ENCODE assay signal across 8 cellular contexts in the genomic region with DNA sequence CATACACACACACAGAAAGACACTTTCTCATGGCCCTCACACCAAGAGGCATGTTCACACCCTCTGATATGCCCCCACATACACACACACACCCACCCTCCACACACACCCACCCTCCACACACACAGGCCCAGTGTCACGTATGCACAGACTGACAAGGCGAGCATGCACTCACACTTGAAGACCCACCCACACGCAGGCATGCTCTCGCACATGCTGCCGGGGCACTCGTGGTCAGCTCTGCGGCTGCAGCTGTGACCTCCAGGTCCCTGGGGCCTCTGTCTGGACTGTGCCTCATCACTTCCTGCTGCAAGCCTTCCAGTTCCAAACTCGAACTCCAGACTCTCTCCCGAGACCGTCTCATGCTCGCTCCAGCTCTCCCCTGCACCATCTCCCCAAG. TPM values are rescaled to one million over a fixed set of nuclear protein-coding genes. Genes with fewer than 3 reads are reported as not detected.
DNase-seq lines count a peak whose midpoint lies in the region; ATAC-seq and TF ChIP-seq lines count a peak whose summit lies in the region.

No MANE protein-coding gene starts in this region.

- peak overlapping the region; percentile 47 to 94; a peak in 3 of 4 replicates for H4K8ac ChIP-seq in IMR-90 (ENCODE audit: low read depth in 2 of 2, low read length in 2 of 2)
- no peak overlapping the region for H4K8ac ChIP-seq in neuronal stem cell (ENCODE audit: low read depth, low read length)

- 49% methylated on average over 8 of the region's 11 CpGs; no CpG with 5 or more reads in 1 of the 2 experiments for WGBS in IMR-90 (ENCODE audit: extremely low coverage in 2 of 2, insufficient read length in 1 of 2), 2 experiments
- WGBS in neuronal stem cell (ENCODE audit: extremely low coverage in 2 of 2, insufficient read length in 2 of 2, insufficient replicate concordance in 1 of 2), 2 donors = no CpG with 5 or more reads among the region's 11 CpGs

- H3K4me1 ChIP-seq in BLaER1 treated with 17β-estradiol and CSF1 and Interleukin-3, amounts not matched to agents 10 nM and 100 nM = peaks cover 39 to 80% (median 56%) of the 10 kb centered on the region in 10 experiments
- peaks cover 16% of the 10 kb centered on the region for H3K4me1 ChIP-seq in IMR-90 (ENCODE audit: control insufficient read depth, insufficient read depth, low read length)
- peaks cover 2 to 6% of the 10 kb centered on the region in 2 donors for H3K4me1 ChIP-seq in neuronal stem cell (ENCODE audit: control insufficient read depth in 2 of 2, insufficient read depth in 1 of 2, low read depth in 1 of 2, low read length in 2 of 2)

- peak overlapping the region; percentile 57 for H2AK5ac ChIP-seq in IMR-90 (ENCODE audit: low read depth, low read length)
- no peak overlapping the region for H2AK5ac ChIP-seq in neuronal stem cell (ENCODE audit: low read depth, low read length)

- peak overlapping the region; percentile 75; the same call in 1 of the 2 replicates for H2BK20ac ChIP-seq in IMR-90 (ENCODE audit: low read depth, low read length)

- no peaks in the 10 kb centered on the region for H3K9me3 ChIP-seq in BLaER1 treated with 17β-estradiol and CSF1 and Interleukin-3, amounts not matched to agents 10 nM and 100 nM (replicated peaks in 1 of 11)
- no peaks in the 10 kb centered on the region for H3K9me3 ChIP-seq in IMR-90 (ENCODE audit: control insufficient read depth, insufficient read depth, low read length)
- H3K9me3 ChIP-seq in neuronal stem cell (replicated peaks in 1 of 2; ENCODE audit: control insufficient read depth in 2 of 2, insufficient read depth in 1 of 2, low read depth in 1 of 2, low read length in 2 of 2) = no peaks in the 10 kb centered on the region

- H3K14ac ChIP-seq in IMR-90 (replicated peaks; ENCODE audit: low read depth, low read length) (peak overlapping the region; percentile 64), neuronal stem cell (ENCODE audit: low read length) (no peak overlapping the region)

- peak overlapping the region; percentile 1; the same call in 1 of the 2 replicates for H3K18ac ChIP-seq in IMR-90 (ENCODE audit: low read depth, low read length)
- no peak overlapping the region for H3K18ac ChIP-seq in neuronal stem cell (ENCODE audit: low read length)

- dilution Hi-C loops in IMR-90 (cut with HindIII; ENCODE audit: low sequenced_read_pairs, unreplicated experiment) = no loop called here

- H2BK12ac ChIP-seq in neuronal stem cell (ENCODE audit: low read length) = no peak overlapping the region

- no peak for TF ChIP-seq CTCF in IMR-90 (conservative IDR thresholded peaks at IDR 0.05; ENCODE audit: low read depth, low read length)

- H4K20me1 ChIP-seq in BLaER1 treated with 17β-estradiol and CSF1 and Interleukin-3, amounts not matched to agents 10 nM and 100 nM = peaks cover 0 to 8% (median 0%) of the 10 kb centered on the region in 11 experiments; a peak in 2 of 22 replicates
- H4K20me1 ChIP-seq in IMR-90 (ENCODE audit: insufficient read depth, low read length) = peaks cover 5% of the 10 kb centered on the region; the same call in 1 of the 2 replicates

- H3K27ac ChIP-seq in BLaER1 treated with 17β-estradiol and CSF1 and Interleukin-3, amounts not matched to agents 10 nM and 100 nM = peak overlapping the region; percentile 65 to 89 (median 84); a peak in 21 of 22 replicates
- H3K27ac ChIP-seq in IMR-90 (ENCODE audit: insufficient read depth, low read length) = no peak overlapping the region; the same call in 1 of the 2 replicates
- no peak overlapping the region for H3K27ac ChIP-seq in neuronal stem cell (replicated peaks; ENCODE audit: low read length)

- peak overlapping the region in 8 of 10 experiments; percentile 17 to 60 (median 42); a peak in 15 of 20 replicates for H3K4me3 ChIP-seq in BLaER1 treated with 17β-estradiol and CSF1 and Interleukin-3, amounts not matched to agents 10 nM and 100 nM
- H3K4me3 ChIP-seq in IMR-90 (ENCODE audit: insufficient read depth, low read depth, low read length) (no peak overlapping the region), neuronal stem cell (ENCODE audit: low read length in 2 of 2) (no peak overlapping the region)

- H3K79me1 ChIP-seq in IMR-90 (ENCODE audit: low read depth in 1 of 2, low read length in 2 of 2) (peaks cover 5 to 40% of the 10 kb centered on the region in 2 experiments; a peak in 3 of 4 replicates), neuronal stem cell (ENCODE audit: low read depth, low read length) (no peaks in the 10 kb centered on the region)

- H2BK120ac ChIP-seq in IMR-90 (ENCODE audit: low read depth, low read length) (peak overlapping the region; percentile 81; the same call in 1 of the 2 replicates), neuronal stem cell (ENCODE audit: low read depth, low read length) (no peak overlapping the region)

- no peak overlapping the region for H3K56ac ChIP-seq in IMR-90 (ENCODE audit: extremely low read depth, insufficient read depth, low read length)

- no peak for TF ChIP-seq RAD21 in IMR-90 (IDR thresholded peaks at IDR 0.05; ENCODE audit: low read length)

- H4K5ac ChIP-seq in IMR-90 (ENCODE audit: low read depth, low read length) = peak overlapping the region; percentile 4; the same call in 1 of the 2 replicates

- H3K23ac ChIP-seq in IMR-90 (ENCODE audit: low read depth, low read length) (peak overlapping the region; percentile 64; the same call in 1 of the 2 replicates), neuronal stem cell (ENCODE audit: low read depth, low read length, poor library complexity) (peak overlapping the region; percentile 77)

- peak overlapping the region; percentile 83 for H2AFZ ChIP-seq in IMR-90 (replicated peaks; ENCODE audit: low read length, poor library complexity)
- no peak overlapping the region for H2AFZ ChIP-seq in neuronal stem cell (ENCODE audit: low read length)

- ATAC-seq in IMR-90 (ENCODE audit: low read depth) (peak; percentile 48), esophagus mucosa (peak; percentile 22), GM21576 (IDR thresholded peaks at IDR 0.05; ENCODE audit: unreplicated experiment) (no peak)

- in situ Hi-C loops in IMR-90 (cut with MboI; ENCODE audit: low sequenced_read_pairs) = no loop called here

- intact Hi-C loops in IMR-90 (cut with micrococcal nuclease) = no loop called here

- H3K27me3 ChIP-seq in BLaER1 treated with 17β-estradiol and CSF1 and Interleukin-3, amounts not matched to agents 10 nM and 100 nM = no peaks in the 10 kb centered on the region
- H3K27me3 ChIP-seq in IMR-90 (ENCODE audit: control insufficient read depth, insufficient read depth, low read length) (0 out of 2 replicates have a peak, but pooled peaks cover 2% of the 10 kb centered on the region), neuronal stem cell (ENCODE audit: control insufficient read depth in 3 of 3, insufficient read depth in 3 of 3, low read depth in 1 of 3, low read length in 3 of 3) (peaks cover 0 to 2% (median 0%) of the 10 kb centered on the region in 3 experiments)

- TF ChIP-seq POLR2A in IMR-90 (IDR thresholded peaks at IDR 0.05; ENCODE audit: low read depth, low read length) = no peak

- CTCF ChIA-PET in IMR-90 (lab: Yijun Ruan, JAX) = interaction anchor here (0.5 kb wide), 1 partner anchor 72 kb away, joined by 3 read pairs; no protein-coding TSS in a partner anchor

- H3K4ac ChIP-seq in IMR-90 (ENCODE audit: low read depth, low read length) (peak overlapping the region; percentile 83), neuronal stem cell (ENCODE audit: low read length) (no peak overlapping the region)

- H2BK5ac ChIP-seq in IMR-90 (ENCODE audit: low read depth, low read length, poor library complexity, severe bottlenecking) (no peak overlapping the region), neuronal stem cell (ENCODE audit: low read length) (no peak overlapping the region)

- H4K91ac ChIP-seq in IMR-90 (ENCODE audit: insufficient read depth, low read depth, low read length) (peak overlapping the region; percentile 85), neuronal stem cell (ENCODE audit: low read depth, low read length, poor library complexity) (no peak overlapping the region)

- peaks cover 0 to 21% (median 5%) of the 10 kb centered on the region in 11 experiments; a peak in 12 of 22 replicates for H3K36me3 ChIP-seq in BLaER1 treated with 17β-estradiol and CSF1 and Interleukin-3, amounts not matched to agents 10 nM and 100 nM
- H3K36me3 ChIP-seq in IMR-90 (ENCODE audit: control insufficient read depth, insufficient read depth, low read length) = peaks cover 6% of the 10 kb centered on the region; the same call in 1 of the 2 replicates
- H3K36me3 ChIP-seq in neuronal stem cell (replicated peaks in 1 of 2; ENCODE audit: control insufficient read depth in 2 of 2, insufficient read depth in 2 of 2, low read length in 2 of 2) = peaks cover 0 to 68% of the 10 kb centered on the region in 2 donors

- H3K9ac ChIP-seq in BLaER1 treated with 17β-estradiol and CSF1 and Interleukin-3, amounts not matched to agents 10 nM and 100 nM = peak overlapping the region in 10 of 11 experiments; percentile 60 to 76 (median 70); a peak in 20 of 22 replicates
- H3K9ac ChIP-seq in IMR-90 (ENCODE audit: low read depth, low read length) (no peak overlapping the region), neuronal stem cell (ENCODE audit: low read depth, low read length, poor library complexity) (no peak overlapping the region)

- DNase-seq in IMR-90 = peak; percentile 80
- no peak for DNase-seq in neuronal stem cell (ENCODE audit: low spot score)
- no peak for DNase-seq in activated naive CD4-positive, alpha-beta T cell treated with Interleukin-2 at 50 U/mL for 16 hours
- DNase-seq in pons (ENCODE audit: low spot score) = no peak
- DNase-seq in NCI-H82 treated with DMSO at 0.1 percent for 48 hours (lab: John Stamatoyannopoulos, UW; ENCODE audit: unreplicated experiment) = no peak

- no TSS peak for BruUV-seq in IMR-90 (replicated peaks; lab: Mats Ljungman, UMichigan)

- peak overlapping the region; percentile 86 for H2AK9ac ChIP-seq in IMR-90 (replicated peaks; ENCODE audit: low read depth, low read length, poor library complexity)

- H2BK15ac ChIP-seq in IMR-90 (ENCODE audit: low read depth, low read length) (no peak overlapping the region), neuronal stem cell (ENCODE audit: low read length) (no peak overlapping the region)

- peaks cover 24% of the 10 kb centered on the region for H3K9me1 ChIP-seq in IMR-90 (ENCODE audit: insufficient read depth, low read length)

- peak overlapping the region; percentile 81 to 96 (median 91) for H3K4me2 ChIP-seq in BLaER1 treated with 17β-estradiol and CSF1 and Interleukin-3, amounts not matched to agents 10 nM and 100 nM
- H3K4me2 ChIP-seq in IMR-90 (ENCODE audit: low read depth, low read length) (peak overlapping the region; percentile 1; the same call in 1 of the 2 replicates), neuronal stem cell (ENCODE audit: insufficient read depth, low read length, poor library complexity, severe bottlenecking) (no peak overlapping the region)

- POLR2A ChIA-PET in IMR-90 (lab: Charles Lee; ENCODE audit: unreplicated experiment) = no interaction called here

RNA-seq across cellular contexts. Expression of a gene that starts 9.6 kb away (rescaled TPM):
- total RNA-seq in IMR-90 (2012; rRNA removed) (1.4 and 1.7 TPM in 2 replicates), esophagus mucosa (1.4 TPM)
- 3.3 and 3.8 TPM in 2 replicates for polyA plus RNA-seq in IMR-90 (2012; rRNA removed)
- polyA plus RNA-seq in IMR-90 (2012; cell fraction: cytosol; rRNA removed) = 2.0 and 3.8 TPM in 2 replicates
- 6.7 and 13.0 TPM in 2 replicates for polyA plus RNA-seq in IMR-90 (2012; cell fraction: nucleus; rRNA removed; ENCODE audit: low replicate concordance)
- polyA plus RNA-seq in neuronal stem cell (2013, experiment 1 of 2) = 4.5 TPM
- polyA plus RNA-seq in neuronal stem cell (2013, experiment 2 of 2) = 4.4 TPM

RNA-seq across cellular contexts. Expression of a gene that starts 26.8 kb away (rescaled TPM):
- total RNA-seq in IMR-90 (2012; rRNA removed) (16.7 and 33.5 TPM in 2 replicates), esophagus mucosa (38.7 TPM)
- 66.2 and 108 TPM in 2 replicates for polyA plus RNA-seq in IMR-90 (2012; rRNA removed)
- 41.8 and 75.0 TPM in 2 replicates for polyA plus RNA-seq in IMR-90 (2012; cell fraction: cytosol; rRNA removed)
- polyA plus RNA-seq in IMR-90 (2012; cell fraction: nucleus; rRNA removed; ENCODE audit: low replicate concordance) = 76.6 and 101 TPM in 2 replicates
- 47.2 TPM for polyA plus RNA-seq in neuronal stem cell (2013, experiment 1 of 2)
- polyA plus RNA-seq in neuronal stem cell (2013, experiment 2 of 2) = 47.6 TPM

RNA-seq across cellular contexts. Expression of a gene that starts 34.0 kb away (rescaled TPM):
- total RNA-seq in IMR-90 (2012; rRNA removed) (18.6 and 24.4 TPM in 2 replicates), esophagus mucosa (101 TPM)
- 132 and 180 TPM in 2 replicates for polyA plus RNA-seq in IMR-90 (2012; rRNA removed)
- polyA plus RNA-seq in IMR-90 (2012; cell fraction: cytosol; rRNA removed) = 73.3 and 76.1 TPM in 2 replicates
- polyA plus RNA-seq in IMR-90 (2012; cell fraction: nucleus; rRNA removed; ENCODE audit: low replicate concordance) = 71.9 and 78.4 TPM in 2 replicates
- polyA plus RNA-seq in neuronal stem cell (2013, experiment 1 of 2) = 283 TPM
- 282 TPM for polyA plus RNA-seq in neuronal stem cell (2013, experiment 2 of 2)

RNA-seq across cellular contexts. Expression of a gene that starts 37.1 kb away (rescaled TPM):
- total RNA-seq in IMR-90 (2012; rRNA removed) = 65.8 and 70.3 TPM in 2 replicates
- 85.2 and 97.5 TPM in 2 replicates for polyA plus RNA-seq in IMR-90 (2012; rRNA removed)
- 62.0 and 80.4 TPM in 2 replicates for polyA plus RNA-seq in IMR-90 (2012; cell fraction: cytosol; rRNA removed)
- polyA plus RNA-seq in IMR-90 (2012; cell fraction: nucleus; rRNA removed; ENCODE audit: low replicate concordance) = 19.4 and 28.9 TPM in 2 replicates
- 37.1 TPM for total RNA-seq in esophagus mucosa
- 32.4 TPM for polyA plus RNA-seq in neuronal stem cell (2013, experiment 1 of 2)
- polyA plus RNA-seq in neuronal stem cell (2013, experiment 2 of 2) = 31.0 TPM

RNA-seq across cellular contexts. Expression of a gene that starts 42.5 kb away (rescaled TPM):
- 272 and 339 TPM in 2 replicates for total RNA-seq in IMR-90 (2012; rRNA removed)
- 367 and 389 TPM in 2 replicates for polyA plus RNA-seq in IMR-90 (2012; rRNA removed)
- polyA plus RNA-seq in IMR-90 (2012; cell fraction: cytosol; rRNA removed) = 266 and 365 TPM in 2 replicates
- polyA plus RNA-seq in IMR-90 (2012; cell fraction: nucleus; rRNA removed; ENCODE audit: low replicate concordance) = 346 and 590 TPM in 2 replicates
- 32.4 TPM for total RNA-seq in esophagus mucosa
- polyA plus RNA-seq in neuronal stem cell (2013, experiment 1 of 2) = 96.9 TPM
- polyA plus RNA-seq in neuronal stem cell (2013, experiment 2 of 2) = 95.8 TPM

Comparison
In these comparisons a context has a peak if more than half of its experiments do, and no peak if none do; other contexts are left out.
1. H3K27ac ChIP-seq: peak in BLaER1 treated with 17β-estradiol and CSF1 and Interleukin-3, amounts not matched to agents 10 nM and 100 nM (11 of 11); none in IMR-90 (single experiment) and neuronal stem cell (single experiment).
2. H3K4me3 ChIP-seq: peak in BLaER1 treated with 17β-estradiol and CSF1 and Interleukin-3, amounts not matched to agents 10 nM and 100 nM (8 of 10); none in IMR-90 (single experiment) and neuronal stem cell (0 of 2).
3. H3K9ac ChIP-seq: peak in BLaER1 treated with 17β-estradiol and CSF1 and Interleukin-3, amounts not matched to agents 10 nM and 100 nM (10 of 11); none in IMR-90 (single experiment) and neuronal stem cell (single experiment).